Comparison of ENCODE assay signal across 1 cellular context in the genomic region with DNA sequence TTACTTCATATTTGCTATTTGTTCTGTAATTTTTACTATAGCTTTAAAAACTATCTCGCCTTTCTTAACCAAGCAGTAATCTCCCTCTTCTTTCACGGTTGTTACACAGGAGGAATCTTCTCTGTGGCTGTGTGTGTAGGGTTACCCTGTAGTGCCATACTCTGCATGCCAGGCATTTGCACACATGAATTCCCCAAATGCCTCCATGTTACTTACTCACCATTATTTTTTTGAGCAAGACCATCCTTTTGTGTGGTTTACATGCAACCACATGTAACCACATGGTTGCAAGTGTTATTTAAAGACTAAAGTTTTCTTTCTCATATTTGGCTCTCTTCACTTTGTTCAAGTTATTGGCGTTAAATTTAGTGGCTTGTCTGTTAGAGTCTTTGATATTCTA.
A peak's percentile ranks its signal among the peaks of the same experiment; 100 is the strongest.
TF ChIP-seq lines count a peak whose summit lies in the region.

No MANE protein-coding gene starts in this region.

TF ChIP-seq in GM12878, 131 proteins besides CTCF, POLR2A, EP300 and RAD21 (continued from another document and continues in another):
- TF ChIP-seq, protein P1, sequence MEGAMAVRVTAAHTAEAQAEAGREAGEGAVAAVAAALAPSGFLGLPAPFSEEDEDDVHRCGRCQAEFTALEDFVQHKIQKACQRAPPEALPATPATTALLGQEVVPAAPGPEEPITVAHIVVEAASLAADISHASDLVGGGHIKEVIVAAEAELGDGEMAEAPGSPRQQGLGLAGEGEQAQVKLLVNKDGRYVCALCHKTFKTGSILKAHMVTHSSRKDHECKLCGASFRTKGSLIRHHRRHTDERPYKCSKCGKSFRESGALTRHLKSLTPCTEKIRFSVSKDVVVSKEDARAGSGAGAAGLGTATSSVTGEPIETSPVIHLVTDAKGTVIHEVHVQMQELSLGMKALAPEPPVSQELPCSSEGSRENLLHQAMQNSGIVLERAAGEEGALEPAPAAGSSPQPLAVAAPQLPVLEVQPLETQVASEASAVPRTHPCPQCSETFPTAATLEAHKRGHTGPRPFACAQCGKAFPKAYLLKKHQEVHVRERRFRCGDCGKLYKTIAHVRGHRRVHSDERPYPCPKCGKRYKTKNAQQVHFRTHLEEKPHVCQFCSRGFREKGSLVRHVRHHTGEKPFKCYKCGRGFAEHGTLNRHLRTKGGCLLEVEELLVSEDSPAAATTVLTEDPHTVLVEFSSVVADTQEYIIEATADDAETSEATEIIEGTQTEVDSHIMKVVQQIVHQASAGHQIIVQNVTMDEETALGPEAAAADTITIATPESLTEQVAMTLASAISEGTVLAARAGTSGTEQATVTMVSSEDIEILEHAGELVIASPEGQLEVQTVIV (IDR thresholded peaks at IDR 0.05; ENCODE audit: borderline replicate concordance, partially characterized antibody): no peak
- TF ChIP-seq RFX5 (IDR thresholded peaks at IDR 0.05; ENCODE audit: low read depth, low read length): no peak
- no peak for TF ChIP-seq RBBP5 (conservative IDR thresholded peaks at IDR 0.05)
- TF ChIP-seq FOS (IDR thresholded peaks at IDR 0.05; ENCODE audit: borderline replicate concordance, extremely low read depth, insufficient read length): no peak
- no peak for TF ChIP-seq SUZ12 (IDR thresholded peaks at IDR 0.05; ENCODE audit: unreplicated experiment)
- TF ChIP-seq, protein P2, sequence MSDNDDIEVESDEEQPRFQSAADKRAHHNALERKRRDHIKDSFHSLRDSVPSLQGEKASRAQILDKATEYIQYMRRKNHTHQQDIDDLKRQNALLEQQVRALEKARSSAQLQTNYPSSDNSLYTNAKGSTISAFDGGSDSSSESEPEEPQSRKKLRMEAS (IDR thresholded peaks at IDR 0.05; ENCODE audit: low read depth, low read length): no peak
- no peak for TF ChIP-seq LARP7 (IDR thresholded peaks at IDR 0.05)
- TF ChIP-seq, protein P3, sequence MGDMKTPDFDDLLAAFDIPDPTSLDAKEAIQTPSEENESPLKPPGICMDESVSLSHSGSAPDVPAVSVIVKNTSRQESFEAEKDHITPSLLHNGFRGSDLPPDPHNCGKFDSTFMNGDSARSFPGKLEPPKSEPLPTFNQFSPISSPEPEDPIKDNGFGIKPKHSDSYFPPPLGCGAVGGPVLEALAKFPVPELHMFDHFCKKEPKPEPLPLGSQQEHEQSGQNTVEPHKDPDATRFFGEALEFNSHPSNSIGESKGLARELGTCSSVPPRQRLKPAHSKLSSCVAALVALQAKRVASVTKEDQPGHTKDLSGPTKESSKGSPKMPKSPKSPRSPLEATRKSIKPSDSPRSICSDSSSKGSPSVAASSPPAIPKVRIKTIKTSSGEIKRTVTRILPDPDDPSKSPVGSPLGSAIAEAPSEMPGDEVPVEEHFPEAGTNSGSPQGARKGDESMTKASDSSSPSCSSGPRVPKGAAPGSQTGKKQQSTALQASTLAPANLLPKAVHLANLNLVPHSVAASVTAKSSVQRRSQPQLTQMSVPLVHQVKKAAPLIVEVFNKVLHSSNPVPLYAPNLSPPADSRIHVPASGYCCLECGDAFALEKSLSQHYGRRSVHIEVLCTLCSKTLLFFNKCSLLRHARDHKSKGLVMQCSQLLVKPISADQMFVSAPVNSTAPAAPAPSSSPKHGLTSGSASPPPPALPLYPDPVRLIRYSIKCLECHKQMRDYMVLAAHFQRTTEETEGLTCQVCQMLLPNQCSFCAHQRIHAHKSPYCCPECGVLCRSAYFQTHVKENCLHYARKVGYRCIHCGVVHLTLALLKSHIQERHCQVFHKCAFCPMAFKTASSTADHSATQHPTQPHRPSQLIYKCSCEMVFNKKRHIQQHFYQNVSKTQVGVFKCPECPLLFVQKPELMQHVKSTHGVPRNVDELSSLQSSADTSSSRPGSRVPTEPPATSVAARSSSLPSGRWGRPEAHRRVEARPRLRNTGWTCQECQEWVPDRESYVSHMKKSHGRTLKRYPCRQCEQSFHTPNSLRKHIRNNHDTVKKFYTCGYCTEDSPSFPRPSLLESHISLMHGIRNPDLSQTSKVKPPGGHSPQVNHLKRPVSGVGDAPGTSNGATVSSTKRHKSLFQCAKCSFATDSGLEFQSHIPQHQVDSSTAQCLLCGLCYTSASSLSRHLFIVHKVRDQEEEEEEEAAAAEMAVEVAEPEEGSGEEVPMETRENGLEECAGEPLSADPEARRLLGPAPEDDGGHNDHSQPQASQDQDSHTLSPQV (IDR thresholded peaks at IDR 0.05): no peak
- TF ChIP-seq MYC (IDR thresholded peaks at IDR 0.05; ENCODE audit: insufficient read depth, insufficient read length, insufficient replicate concordance, low read length, severe bottlenecking): no peak
- TF ChIP-seq CEBPB (IDR thresholded peaks at IDR 0.05; ENCODE audit: borderline replicate concordance in 1 of 2, low read depth in 2 of 2, low read length in 2 of 2): no peak
- TF ChIP-seq, protein P4, sequence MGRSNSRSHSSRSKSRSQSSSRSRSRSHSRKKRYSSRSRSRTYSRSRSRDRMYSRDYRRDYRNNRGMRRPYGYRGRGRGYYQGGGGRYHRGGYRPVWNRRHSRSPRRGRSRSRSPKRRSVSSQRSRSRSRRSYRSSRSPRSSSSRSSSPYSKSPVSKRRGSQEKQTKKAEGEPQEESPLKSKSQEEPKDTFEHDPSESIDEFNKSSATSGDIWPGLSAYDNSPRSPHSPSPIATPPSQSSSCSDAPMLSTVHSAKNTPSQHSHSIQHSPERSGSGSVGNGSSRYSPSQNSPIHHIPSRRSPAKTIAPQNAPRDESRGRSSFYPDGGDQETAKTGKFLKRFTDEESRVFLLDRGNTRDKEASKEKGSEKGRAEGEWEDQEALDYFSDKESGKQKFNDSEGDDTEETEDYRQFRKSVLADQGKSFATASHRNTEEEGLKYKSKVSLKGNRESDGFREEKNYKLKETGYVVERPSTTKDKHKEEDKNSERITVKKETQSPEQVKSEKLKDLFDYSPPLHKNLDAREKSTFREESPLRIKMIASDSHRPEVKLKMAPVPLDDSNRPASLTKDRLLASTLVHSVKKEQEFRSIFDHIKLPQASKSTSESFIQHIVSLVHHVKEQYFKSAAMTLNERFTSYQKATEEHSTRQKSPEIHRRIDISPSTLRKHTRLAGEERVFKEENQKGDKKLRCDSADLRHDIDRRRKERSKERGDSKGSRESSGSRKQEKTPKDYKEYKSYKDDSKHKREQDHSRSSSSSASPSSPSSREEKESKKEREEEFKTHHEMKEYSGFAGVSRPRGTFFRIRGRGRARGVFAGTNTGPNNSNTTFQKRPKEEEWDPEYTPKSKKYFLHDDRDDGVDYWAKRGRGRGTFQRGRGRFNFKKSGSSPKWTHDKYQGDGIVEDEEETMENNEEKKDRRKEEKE (IDR thresholded peaks at IDR 0.05): no peak
- no peak for TF ChIP-seq IKZF1 (conservative IDR thresholded peaks at IDR 0.05)
- TF ChIP-seq HDGF (IDR thresholded peaks at IDR 0.05): no peak
- peak; percentile 99 for TF ChIP-seq RUNX3 (IDR thresholded peaks at IDR 0.05; ENCODE audit: low read length)
- no peak for TF ChIP-seq RB1 (IDR thresholded peaks at IDR 0.05; ENCODE audit: borderline replicate concordance)
- TF ChIP-seq GATAD2B (conservative IDR thresholded peaks at IDR 0.05; ENCODE audit: low read depth): no peak
- TF ChIP-seq EED (IDR thresholded peaks at IDR 0.05; ENCODE audit: low read depth): peak; percentile 28; the same call in 1 of the 2 replicates
- no peak for TF ChIP-seq SREBF1 (IDR thresholded peaks at IDR 0.05; ENCODE audit: low read length)
- TF ChIP-seq CBX3 (IDR thresholded peaks at IDR 0.05; ENCODE audit: borderline replicate concordance, low read depth): no peak
- TF ChIP-seq, protein P5, sequence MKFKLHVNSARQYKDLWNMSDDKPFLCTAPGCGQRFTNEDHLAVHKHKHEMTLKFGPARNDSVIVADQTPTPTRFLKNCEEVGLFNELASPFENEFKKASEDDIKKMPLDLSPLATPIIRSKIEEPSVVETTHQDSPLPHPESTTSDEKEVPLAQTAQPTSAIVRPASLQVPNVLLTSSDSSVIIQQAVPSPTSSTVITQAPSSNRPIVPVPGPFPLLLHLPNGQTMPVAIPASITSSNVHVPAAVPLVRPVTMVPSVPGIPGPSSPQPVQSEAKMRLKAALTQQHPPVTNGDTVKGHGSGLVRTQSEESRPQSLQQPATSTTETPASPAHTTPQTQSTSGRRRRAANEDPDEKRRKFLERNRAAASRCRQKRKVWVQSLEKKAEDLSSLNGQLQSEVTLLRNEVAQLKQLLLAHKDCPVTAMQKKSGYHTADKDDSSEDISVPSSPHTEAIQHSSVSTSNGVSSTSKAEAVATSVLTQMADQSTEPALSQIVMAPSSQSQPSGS (IDR thresholded peaks at IDR 0.05; ENCODE audit: low read length): 0 out of 2 replicates have a peak, but pooled peaks have one; percentile 52
- no peak for TF ChIP-seq SUPT20H (IDR thresholded peaks at IDR 0.05; ENCODE audit: borderline replicate concordance, control insufficient read depth, low read depth, low read length)
- TF ChIP-seq, protein P6, sequence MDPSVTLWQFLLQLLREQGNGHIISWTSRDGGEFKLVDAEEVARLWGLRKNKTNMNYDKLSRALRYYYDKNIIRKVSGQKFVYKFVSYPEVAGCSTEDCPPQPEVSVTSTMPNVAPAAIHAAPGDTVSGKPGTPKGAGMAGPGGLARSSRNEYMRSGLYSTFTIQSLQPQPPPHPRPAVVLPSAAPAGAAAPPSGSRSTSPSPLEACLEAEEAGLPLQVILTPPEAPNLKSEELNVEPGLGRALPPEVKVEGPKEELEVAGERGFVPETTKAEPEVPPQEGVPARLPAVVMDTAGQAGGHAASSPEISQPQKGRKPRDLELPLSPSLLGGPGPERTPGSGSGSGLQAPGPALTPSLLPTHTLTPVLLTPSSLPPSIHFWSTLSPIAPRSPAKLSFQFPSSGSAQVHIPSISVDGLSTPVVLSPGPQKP (IDR thresholded peaks at IDR 0.05; ENCODE audit: low read depth, low read length): no peak
- TF ChIP-seq TBL1XR1 (IDR thresholded peaks at IDR 0.05; ENCODE audit: low read depth, low read length): no peak
- TF ChIP-seq, protein P7, sequence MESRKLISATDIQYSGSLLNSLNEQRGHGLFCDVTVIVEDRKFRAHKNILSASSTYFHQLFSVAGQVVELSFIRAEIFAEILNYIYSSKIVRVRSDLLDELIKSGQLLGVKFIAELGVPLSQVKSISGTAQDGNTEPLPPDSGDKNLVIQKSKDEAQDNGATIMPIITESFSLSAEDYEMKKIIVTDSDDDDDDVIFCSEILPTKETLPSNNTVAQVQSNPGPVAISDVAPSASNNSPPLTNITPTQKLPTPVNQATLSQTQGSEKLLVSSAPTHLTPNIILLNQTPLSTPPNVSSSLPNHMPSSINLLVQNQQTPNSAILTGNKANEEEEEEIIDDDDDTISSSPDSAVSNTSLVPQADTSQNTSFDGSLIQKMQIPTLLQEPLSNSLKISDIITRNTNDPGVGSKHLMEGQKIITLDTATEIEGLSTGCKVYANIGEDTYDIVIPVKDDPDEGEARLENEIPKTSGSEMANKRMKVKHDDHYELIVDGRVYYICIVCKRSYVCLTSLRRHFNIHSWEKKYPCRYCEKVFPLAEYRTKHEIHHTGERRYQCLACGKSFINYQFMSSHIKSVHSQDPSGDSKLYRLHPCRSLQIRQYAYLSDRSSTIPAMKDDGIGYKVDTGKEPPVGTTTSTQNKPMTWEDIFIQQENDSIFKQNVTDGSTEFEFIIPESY (IDR thresholded peaks at IDR 0.05): no peak
- no peak for TF ChIP-seq BRCA1 (IDR thresholded peaks at IDR 0.05; ENCODE audit: low read depth, low read length)
- TF ChIP-seq, protein P8, sequence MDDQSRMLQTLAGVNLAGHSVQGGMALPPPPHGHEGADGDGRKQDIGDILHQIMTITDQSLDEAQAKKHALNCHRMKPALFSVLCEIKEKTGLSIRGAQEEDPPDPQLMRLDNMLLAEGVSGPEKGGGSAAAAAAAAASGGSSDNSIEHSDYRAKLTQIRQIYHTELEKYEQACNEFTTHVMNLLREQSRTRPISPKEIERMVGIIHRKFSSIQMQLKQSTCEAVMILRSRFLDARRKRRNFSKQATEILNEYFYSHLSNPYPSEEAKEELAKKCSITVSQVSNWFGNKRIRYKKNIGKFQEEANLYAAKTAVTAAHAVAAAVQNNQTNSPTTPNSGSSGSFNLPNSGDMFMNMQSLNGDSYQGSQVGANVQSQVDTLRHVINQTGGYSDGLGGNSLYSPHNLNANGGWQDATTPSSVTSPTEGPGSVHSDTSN (IDR thresholded peaks at IDR 0.05; ENCODE audit: insufficient replicate concordance, low read depth, low read length): no peak
- TF ChIP-seq MTA2 (IDR thresholded peaks at IDR 0.05; ENCODE audit: low read depth): peak; percentile 35; the same call in 1 of the 2 replicates
- TF ChIP-seq, protein P9, sequence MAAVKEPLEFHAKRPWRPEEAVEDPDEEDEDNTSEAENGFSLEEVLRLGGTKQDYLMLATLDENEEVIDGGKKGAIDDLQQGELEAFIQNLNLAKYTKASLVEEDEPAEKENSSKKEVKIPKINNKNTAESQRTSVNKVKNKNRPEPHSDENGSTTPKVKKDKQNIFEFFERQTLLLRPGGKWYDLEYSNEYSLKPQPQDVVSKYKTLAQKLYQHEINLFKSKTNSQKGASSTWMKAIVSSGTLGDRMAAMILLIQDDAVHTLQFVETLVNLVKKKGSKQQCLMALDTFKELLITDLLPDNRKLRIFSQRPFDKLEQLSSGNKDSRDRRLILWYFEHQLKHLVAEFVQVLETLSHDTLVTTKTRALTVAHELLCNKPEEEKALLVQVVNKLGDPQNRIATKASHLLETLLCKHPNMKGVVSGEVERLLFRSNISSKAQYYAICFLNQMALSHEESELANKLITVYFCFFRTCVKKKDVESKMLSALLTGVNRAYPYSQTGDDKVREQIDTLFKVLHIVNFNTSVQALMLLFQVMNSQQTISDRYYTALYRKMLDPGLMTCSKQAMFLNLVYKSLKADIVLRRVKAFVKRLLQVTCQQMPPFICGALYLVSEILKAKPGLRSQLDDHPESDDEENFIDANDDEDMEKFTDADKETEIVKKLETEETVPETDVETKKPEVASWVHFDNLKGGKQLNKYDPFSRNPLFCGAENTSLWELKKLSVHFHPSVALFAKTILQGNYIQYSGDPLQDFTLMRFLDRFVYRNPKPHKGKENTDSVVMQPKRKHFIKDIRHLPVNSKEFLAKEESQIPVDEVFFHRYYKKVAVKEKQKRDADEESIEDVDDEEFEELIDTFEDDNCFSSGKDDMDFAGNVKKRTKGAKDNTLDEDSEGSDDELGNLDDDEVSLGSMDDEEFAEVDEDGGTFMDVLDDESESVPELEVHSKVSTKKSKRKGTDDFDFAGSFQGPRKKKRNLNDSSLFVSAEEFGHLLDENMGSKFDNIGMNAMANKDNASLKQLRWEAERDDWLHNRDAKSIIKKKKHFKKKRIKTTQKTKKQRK (IDR thresholded peaks at IDR 0.05; ENCODE audit: low read depth, low read length): no peak
- TF ChIP-seq, protein P10, sequence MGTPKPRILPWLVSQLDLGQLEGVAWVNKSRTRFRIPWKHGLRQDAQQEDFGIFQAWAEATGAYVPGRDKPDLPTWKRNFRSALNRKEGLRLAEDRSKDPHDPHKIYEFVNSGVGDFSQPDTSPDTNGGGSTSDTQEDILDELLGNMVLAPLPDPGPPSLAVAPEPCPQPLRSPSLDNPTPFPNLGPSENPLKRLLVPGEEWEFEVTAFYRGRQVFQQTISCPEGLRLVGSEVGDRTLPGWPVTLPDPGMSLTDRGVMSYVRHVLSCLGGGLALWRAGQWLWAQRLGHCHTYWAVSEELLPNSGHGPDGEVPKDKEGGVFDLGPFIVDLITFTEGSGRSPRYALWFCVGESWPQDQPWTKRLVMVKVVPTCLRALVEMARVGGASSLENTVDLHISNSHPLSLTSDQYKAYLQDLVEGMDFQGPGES (IDR thresholded peaks at IDR 0.05): no peak
- TF ChIP-seq SMAD1 (IDR thresholded peaks at IDR 0.05; ENCODE audit: low read depth, partially characterized antibody): no peak
- no peak for TF ChIP-seq HDAC6 (IDR thresholded peaks at IDR 0.05; ENCODE audit: unreplicated experiment)
- no peak for TF ChIP-seq STAT3 (IDR thresholded peaks at IDR 0.05; ENCODE audit: low read depth, low read length)
- TF ChIP-seq EZH2 (IDR thresholded peaks at IDR 0.05; ENCODE audit: borderline replicate concordance, control insufficient read depth, low read depth, low read length): no peak
- no peak for TF ChIP-seq NR2C1 (IDR thresholded peaks at IDR 0.05)
- no peak for TF ChIP-seq HDAC2 (IDR thresholded peaks at IDR 0.05)
- TF ChIP-seq SRF (IDR thresholded peaks at IDR 0.05; ENCODE audit: low read depth in 2 of 2, low read length in 2 of 2): no peak
- TF ChIP-seq CHD4 (IDR thresholded peaks at IDR 0.05): no peak
- peak; percentile 53 for TF ChIP-seq MEF2B (IDR thresholded peaks at IDR 0.05; ENCODE audit: partially characterized antibody, poor library complexity, severe bottlenecking)
- TF ChIP-seq CHD1 (IDR thresholded peaks at IDR 0.05; ENCODE audit: low read depth, low read length): no peak
